In genomic region chr4:78568640-78569261, GRCh38 we compare ENCODE assay signal across 14 cellular contexts. TPM values are rescaled to one million over a fixed set of nuclear protein-coding genes. Genes with fewer than 3 reads are reported as not detected.
DNase-seq lines count a peak whose midpoint lies in the region; ATAC-seq, FAIRE-seq and TF ChIP-seq lines count a peak whose summit lies in the region.
"Had no signal": no experiment of that assay in that cellular context is flagged by ENCODE, and none has a peak within 500 bp of the region (broad histone marks: within the 10 kb centered on the region; RNA-seq: fewer than 3 reads in every experiment).

No MANE protein-coding gene starts in this region.

- no peak overlapping the region for H3K4me2 ChIP-seq in mesendoderm (ENCODE audit: low read length)

- peak; percentile 45 for ATAC-seq in HG02610 (IDR thresholded peaks at IDR 0.05; ENCODE audit: unreplicated experiment)
- ATAC-seq in SK-N-SH treated with all-trans-retinoic acid at 6 μM for 48 hours, result peak; percentile 14; the same call in 2 of the 3 replicates
- no peak for ATAC-seq in GM21717 (IDR thresholded peaks at IDR 0.05; ENCODE audit: unreplicated experiment)

- no peak overlapping the region for H2BK120ac ChIP-seq in mesendoderm (ENCODE audit: low read depth, low read length)

- FAIRE-seq in GM18507 (lab: Jason Lieb, UNC), result peak; percentile 78
- FAIRE-seq: frontal cortex had no signal

- no peak overlapping the region for H3K27ac ChIP-seq in mesendoderm (ENCODE audit: low read depth, low read length)

- H3K4me3 ChIP-seq in mesendoderm (ENCODE audit: low read length), result no peak overlapping the region

- no peaks in the 10 kb centered on the region for H3K36me3 ChIP-seq in mesendoderm (ENCODE audit: control insufficient read depth, insufficient read depth, low read length)

- peaks cover 2% of the 10 kb centered on the region for H3K4me1 ChIP-seq in mesendoderm (ENCODE audit: control insufficient read depth, low read depth, low read length)

- peak overlapping the region; percentile 31 for H3K18ac ChIP-seq in mesendoderm (ENCODE audit: low read length)

- H3K4ac ChIP-seq in mesendoderm (ENCODE audit: low read depth, low read length), result no peak overlapping the region

- no peak overlapping the region for H3K23ac ChIP-seq in mesendoderm (ENCODE audit: low read length)

- H3K79me1 ChIP-seq in mesendoderm (ENCODE audit: low read length), result no peaks in the 10 kb centered on the region

- no CpG with 5 or more reads among the region's 3 CpGs for WGBS in mesendoderm (ENCODE audit: extremely low coverage, insufficient coverage, low lambda C conversion rate)

- H3K79me2 ChIP-seq in mesendoderm (ENCODE audit: control insufficient read depth, insufficient read depth, low read length), result no peaks in the 10 kb centered on the region

- H3K56ac ChIP-seq in mesendoderm (ENCODE audit: low read length), result no peak overlapping the region

- no peak for DNase-seq in GM18507 (ENCODE audit: extremely low spot score, insufficient read length, low read depth)
- peak; percentile 35 for DNase-seq in mesendoderm
- no peak for DNase-seq in NCI-H526 treated with DMSO at 0.1 percent for 48 hours (lab: John Stamatoyannopoulos, UW)
- no peak for DNase-seq in activated effector memory CD4-positive, alpha-beta T cell treated with Interleukin-2 at 50 U/mL for 16 hours
- DNase-seq in NCI-H1417 (lab: John Stamatoyannopoulos, UW), result no peak
- DNase-seq: activated gamma-delta T cell treated with Interleukin-2 at 50 U/mL for 16 hours; C1 segment of cervical spinal cord; NCI-H1436; nucleus accumbens; stimulated activated CD8-positive, alpha-beta memory T cell treated with anti-CD3 and anti-CD28 coated beads, Interleukin-4, amount 100 ng/mL, for 48 hours had no signal

- no peak overlapping the region for H2BK5ac ChIP-seq in mesendoderm (ENCODE audit: low read length)

- no peaks in the 10 kb centered on the region for H3K27me3 ChIP-seq in mesendoderm (ENCODE audit: insufficient read depth, low read length, poor library complexity)

- no peak overlapping the region for H4K8ac ChIP-seq in mesendoderm (ENCODE audit: low read depth, low read length)

- H2AK5ac ChIP-seq in mesendoderm (ENCODE audit: low read length), result no peak overlapping the region

- no peak overlapping the region for H3K9ac ChIP-seq in mesendoderm (ENCODE audit: low read length)

- H4K5ac ChIP-seq in mesendoderm (ENCODE audit: low read length), result no peak overlapping the region

- no peak overlapping the region for H2BK15ac ChIP-seq in mesendoderm (replicated peaks; ENCODE audit: low read depth)

TF ChIP-seq in SK-N-SH treated with all-trans-retinoic acid at 6 μM for 48 hours, 23 proteins besides CTCF, POLR2A, EP300 and RAD21:
- TF ChIP-seq ARNTL (CRISPR knock-in tag; IDR thresholded peaks at IDR 0.05; ENCODE audit: borderline replicate concordance, low read depth), result no peak
- 0 out of 2 replicates have a peak, but pooled peaks have one; percentile 58 for TF ChIP-seq POU6F1 (CRISPR knock-in tag; IDR thresholded peaks at IDR 0.05; ENCODE audit: borderline replicate concordance, low read depth)
TF ChIP-seq in SK-N-SH treated with all-trans-retinoic acid at 6 μM for 48 hours: peak in this region for 1.

RNA-seq across cellular contexts. Expression of gene ANXA3, which starts 17.2 kb away (rescaled TPM):
- 86.4 TPM for polyA plus RNA-seq in mesendoderm (2013, experiment 1 of 2)
- 94.3 TPM for polyA plus RNA-seq in mesendoderm (2013, experiment 2 of 2)
